In the genomic region with DNA sequence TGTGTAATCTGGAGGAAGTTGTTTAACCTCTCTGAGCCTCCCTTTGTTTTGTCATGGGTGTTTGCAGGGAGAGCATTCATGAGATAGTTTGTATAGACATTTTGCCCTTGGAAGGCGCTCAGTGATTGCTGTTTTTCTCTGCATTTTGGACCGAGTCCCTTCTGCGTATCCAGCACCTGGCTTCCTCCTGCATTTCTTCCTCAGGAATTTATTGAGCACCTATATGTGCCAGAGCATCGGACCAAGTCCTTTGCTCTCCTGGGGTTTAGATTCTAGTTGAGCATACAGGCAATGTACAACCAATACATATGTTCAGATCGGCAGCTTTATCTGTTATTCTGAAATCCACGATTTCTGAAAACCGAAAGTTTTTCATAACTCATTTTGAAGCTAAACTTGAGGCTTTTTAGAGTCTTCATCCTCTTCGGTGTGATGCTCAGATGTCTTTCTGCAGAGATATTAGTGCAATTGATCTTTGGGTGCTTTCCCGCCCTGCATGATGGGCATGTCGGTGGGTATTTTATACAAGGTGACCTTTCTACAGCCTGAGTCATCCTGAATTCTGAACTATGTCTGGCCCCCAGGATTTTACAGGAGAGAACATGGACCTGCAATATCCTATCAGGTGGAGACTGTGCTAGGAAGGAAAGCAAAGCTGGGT, we compare ENCODE assay signal across 10 cellular contexts. TPM values are rescaled to one million over a fixed set of nuclear protein-coding genes. Genes with fewer than 3 reads are reported as not detected.
DNase-seq lines count a peak whose midpoint lies in the region; ATAC-seq, FAIRE-seq and TF ChIP-seq lines count a peak whose summit lies in the region.
"Had no signal": no experiment of that assay in that cellular context is flagged by ENCODE, and none has a peak within 500 bp of the region (broad histone marks: within the 10 kb centered on the region; RNA-seq: fewer than 3 reads in every experiment).

No MANE protein-coding gene starts in this region.

- no peaks in the 10 kb centered on the region for H3K36me3 Mint-ChIP-seq in astrocyte (ENCODE audit: low read depth, unreplicated experiment)
- H3K36me3 Mint-ChIP-seq in naive thymus-derived CD8-positive, alpha-beta T cell: peaks cover 0 to 25% (median 2%) of the 10 kb centered on the region in 3 donors

- FAIRE-seq in astrocyte (lab: Jason Lieb, UNC): no peak

- no peak overlapping the region for H3K4me3 Mint-ChIP-seq in astrocyte (ENCODE audit: unreplicated experiment)
- peak overlapping the region; percentile 69 to 94 (median 90) for H3K4me3 Mint-ChIP-seq in naive thymus-derived CD8-positive, alpha-beta T cell

- intact Hi-C loops in heart right ventricle (cut with DNase I) (loop anchor here in 6 of 10 donors (5.0 to 10.0 kb wide), 5 partner anchors 47 to 83 kb away; no protein-coding TSS in a partner anchor), left cardiac atrium (cut with DNase I) (loop anchor here in 1 of 2 donors (5.0 kb wide), 1 partner anchor 81 kb away; no protein-coding TSS in a partner anchor), vagina (cut with DNase I) (no loop called here)

- H3K4me3 ChIP-seq in heart right ventricle (peak overlapping the region in 2 of 10 donors; percentile 14 to 19), astrocyte (ENCODE audit: insufficient read depth, low read depth, low read length) (no peak overlapping the region), vagina (peak overlapping the region in 1 of 2 donors; percentile 11), GM23248 (no peak overlapping the region)

- no peak for ATAC-seq in heart right ventricle
- ATAC-seq in left cardiac atrium: no peak
- ATAC-seq in naive thymus-derived CD8-positive, alpha-beta T cell: peak in 1 of 2 donors; percentile 8
- no peak for ATAC-seq in HG03432 (IDR thresholded peaks at IDR 0.05; ENCODE audit: unreplicated experiment)
- ATAC-seq: left lobe of liver had no signal

- peaks cover 0 to 14% (median 0%) of the 10 kb centered on the region in 7 donors for H3K27me3 ChIP-seq in heart right ventricle
- H3K27me3 ChIP-seq in astrocyte (ENCODE audit: insufficient read depth, low read length): no peaks in the 10 kb centered on the region
- no peaks in the 10 kb centered on the region for H3K27me3 ChIP-seq in vagina
- H3K27me3 ChIP-seq in GM23248 (replicated peaks; ENCODE audit: insufficient read depth): no peaks in the 10 kb centered on the region

- H3K36me3 ChIP-seq in heart right ventricle (peaks cover 0 to 31% (median 0%) of the 10 kb centered on the region in 9 donors), astrocyte (ENCODE audit: insufficient read depth, low read length) (no peaks in the 10 kb centered on the region), vagina (no peaks in the 10 kb centered on the region), GM23248 (ENCODE audit: low read depth) (no peaks in the 10 kb centered on the region)

- TF ChIP-seq CTCF in heart right ventricle (IDR thresholded peaks at IDR 0.05) (no peak), astrocyte (IDR thresholded peaks at IDR 0.05; ENCODE audit: insufficient read depth, low read depth, low read length) (no peak), vagina (IDR thresholded peaks at IDR 0.05) (no peak)

- H3K27ac Mint-ChIP-seq in astrocyte (ENCODE audit: unreplicated experiment): no peak overlapping the region
- H3K27ac Mint-ChIP-seq in naive thymus-derived CD8-positive, alpha-beta T cell: peak overlapping the region; percentile 91 to 99 (median 96)

- TF ChIP-seq POLR2A in vagina (IDR thresholded peaks at IDR 0.05): no peak

- POLR2A ChIA-PET in naive thymus-derived CD8-positive, alpha-beta T cell (lab: Charles Lee): interaction anchor here (0.9 to 6.3 kb wide), 6 partner anchors 9 to 138 kb away, joined by 3 to 58 read pairs (median 5); no protein-coding TSS in a partner anchor

- peaks cover 2% of the 10 kb centered on the region for H3K9me3 Mint-ChIP-seq in astrocyte (ENCODE audit: unreplicated experiment)
- no peaks in the 10 kb centered on the region for H3K9me3 Mint-ChIP-seq in naive thymus-derived CD8-positive, alpha-beta T cell

- no peak overlapping the region for H2AFZ ChIP-seq in astrocyte (ENCODE audit: low read depth, low read length)
- H2AFZ ChIP-seq in GM23248: no peak overlapping the region

- H4K20me1 ChIP-seq in astrocyte (ENCODE audit: insufficient read depth, low read length) (peaks cover 67% of the 10 kb centered on the region), GM23248 (ENCODE audit: insufficient read depth) (no peaks in the 10 kb centered on the region)

- no peak for DNase-seq in heart right ventricle
- DNase-seq in left cardiac atrium: no peak
- DNase-seq in astrocyte (ENCODE audit: low read depth): no peak
- DNase-seq in naive thymus-derived CD8-positive, alpha-beta T cell: peak in 2 of 10 donors; percentile 7 to 23
- DNase-seq in vagina (ENCODE audit: extremely low spot score in 2 of 2): no peak
- no peak for DNase-seq in HuH-7.5 (ENCODE audit: low spot score)
- DNase-seq in GM23248: no peak
- DNase-seq: OCI-M1 had no signal

- 91% methylated on average over 10 of the region's 10 CpGs for WGBS in heart right ventricle, 2 donors
- 86 to 97% methylated on average over 10 of the region's 10 CpGs for WGBS in GM23248 (ENCODE audit: low coverage in 1 of 2, low lambda C conversion rate in 2 of 2, missing lambda C conversion rate in 2 of 2), 2 experiments

- H3K4me1 ChIP-seq in heart right ventricle: peaks cover 0 to 89% (median 36%) of the 10 kb centered on the region in 9 donors
- H3K4me1 ChIP-seq in astrocyte (ENCODE audit: insufficient read depth, low read length): peaks cover 9% of the 10 kb centered on the region
- H3K4me1 ChIP-seq in vagina: peaks cover 90% of the 10 kb centered on the region
- peaks cover 38% of the 10 kb centered on the region for H3K4me1 ChIP-seq in GM23248 (ENCODE audit: insufficient read depth)

- in situ Hi-C loops in GM23248 (cut with MboI): no loop called here

- peaks cover 13% of the 10 kb centered on the region for H3K4me1 Mint-ChIP-seq in astrocyte (ENCODE audit: low read depth, unreplicated experiment)
- peaks cover 54 to 87% (median 77%) of the 10 kb centered on the region in 4 donors for H3K4me1 Mint-ChIP-seq in naive thymus-derived CD8-positive, alpha-beta T cell

- H3F3A ChIP-seq in GM23248 (ENCODE audit: insufficient read depth): peaks cover 42% of the 10 kb centered on the region

- H3K79me2 ChIP-seq in astrocyte (ENCODE audit: insufficient read depth, low read length) (peaks cover 85% of the 10 kb centered on the region), GM23248 (ENCODE audit: insufficient read depth) (peaks cover 85% of the 10 kb centered on the region)

- H3K27me3 Mint-ChIP-seq in astrocyte (ENCODE audit: low read depth, unreplicated experiment): no peaks in the 10 kb centered on the region
- H3K27me3 Mint-ChIP-seq in naive thymus-derived CD8-positive, alpha-beta T cell: no peaks in the 10 kb centered on the region

- H3K4me2 ChIP-seq in astrocyte (ENCODE audit: low read length) (peak overlapping the region; percentile 24), GM23248 (ENCODE audit: unreplicated experiment) (no peak overlapping the region)

- no peaks in the 10 kb centered on the region for H3K9me2 ChIP-seq in GM23248 (ENCODE audit: insufficient read depth)

- H3K27ac ChIP-seq in heart right ventricle: peak overlapping the region in 7 of 10 donors; percentile 40 to 100 (median 95)
- H3K27ac ChIP-seq in astrocyte (ENCODE audit: low read depth, low read length): no peak overlapping the region
- peak overlapping the region; percentile 98 for H3K27ac ChIP-seq in vagina
- H3K27ac ChIP-seq in GM23248: no peak overlapping the region

- H3K9me3 ChIP-seq in heart right ventricle (no peaks in the 10 kb centered on the region), astrocyte (ENCODE audit: insufficient read depth, low read depth, low read length) (no peaks in the 10 kb centered on the region), vagina (no peaks in the 10 kb centered on the region), GM23248 (ENCODE audit: low read depth) (no peaks in the 10 kb centered on the region)

- H3K9ac ChIP-seq in astrocyte (ENCODE audit: low read length) (no peak overlapping the region), GM23248 (no peak overlapping the region)

RNA-seq across cellular contexts. Expression of a gene that starts 4.1 kb away (rescaled TPM):
- total RNA-seq in heart right ventricle (10 to 100 TPM in 4 of 10 donors, 1 to 10 TPM in 6; 5.0 to 28.9 (median 9.7) TPM), left cardiac atrium (10 to 100 TPM; 19.8 to 56.8 TPM), astrocyte (17.5 and 17.6 TPM in 2 replicates), vagina (64.1 TPM)
- polyA plus RNA-seq in heart right ventricle (10 to 100 TPM; 10.0 to 10.2 TPM), GM23248 (2016; fragmentation: Nextera tagmentation; extraction: Ambion mirVana) (11.3 and 11.7 TPM in 2 replicates)
- 100 to 1,000 TPM; 117 to 120 TPM for total RNA-seq in naive thymus-derived CD8-positive, alpha-beta T cell
- polyA plus RNA-seq in naive thymus-derived CD8-positive, alpha-beta T cell: 10 to 100 TPM; 18.8 to 49.4 (median 34.7) TPM
- 17.7 and 18.5 TPM in 2 replicates for total RNA-seq in GM23248 (2014; rRNA removed; shearing (Covaris generic))

RNA-seq across cellular contexts. Expression of a gene that starts 49.3 kb away (rescaled TPM):
- total RNA-seq in heart right ventricle: 10 to 100 TPM; 33.5 to 46.3 (median 38.1) TPM
- polyA plus RNA-seq in heart right ventricle: 10 to 100 TPM; 36.1 to 57.1 TPM
- 10 to 100 TPM; 31.5 to 32.6 TPM for total RNA-seq in left cardiac atrium
- total RNA-seq in astrocyte: 12.1 and 13.9 TPM in 2 replicates
- 10 to 100 TPM; 81.8 to 85.0 TPM for total RNA-seq in naive thymus-derived CD8-positive, alpha-beta T cell
- polyA plus RNA-seq in naive thymus-derived CD8-positive, alpha-beta T cell: 100 to 1,000 TPM; 177 to 209 (median 185) TPM
- 24.6 TPM for total RNA-seq in vagina
- total RNA-seq in GM23248 (2014; rRNA removed; shearing (Covaris generic)): 45.3 and 69.3 TPM in 2 replicates
- 99.3 and 107 TPM in 2 replicates for polyA plus RNA-seq in GM23248 (2016; fragmentation: Nextera tagmentation; extraction: Ambion mirVana)

Comparison
In these comparisons a context has a peak if more than half of its experiments do, and no peak if none do; other contexts are left out.
1. H3K27ac ChIP-seq: peak in heart right ventricle (7 of 10) and vagina (single experiment); none in astrocyte (single experiment) and GM23248 (single experiment).